Comparison of ENCODE assay signal across 10 cellular contexts in genomic region chr17:43015579-43015978, GRCh38. TPM values are rescaled to one million over a fixed set of nuclear protein-coding genes. Genes with fewer than 3 reads are reported as not detected.
DNase-seq lines count a peak whose midpoint lies in the region; ATAC-seq and TF ChIP-seq lines count a peak whose summit lies in the region.
"Had no signal": no experiment of that assay in that cellular context is flagged by ENCODE, and none has a peak within 500 bp of the region (broad histone marks: within the 10 kb centered on the region; RNA-seq: fewer than 3 reads in every experiment).

No MANE protein-coding gene starts in this region.

- H3K27me3 Mint-ChIP-seq in stimulated activated naive CD8-positive, alpha-beta T cell treated with anti-CD3 and anti-CD28 coated beads, Interleukin-15, amount 100 ng/mL, for 72 hours, result no peaks in the 10 kb centered on the region

- peaks cover 51% of the 10 kb centered on the region for H3K4me1 ChIP-seq in cardiac muscle cell (ENCODE audit: low read depth)
- peaks cover 47 to 50% of the 10 kb centered on the region in 2 experiments for H3K4me1 ChIP-seq in neutrophil (ENCODE audit: control insufficient read depth in 1 of 2, insufficient read depth in 1 of 2, low read depth in 1 of 2, low read length in 1 of 2)

- H3K27me3 ChIP-seq in cardiac muscle cell (no peaks in the 10 kb centered on the region), neutrophil (no peaks in the 10 kb centered on the region)

- H3K27ac ChIP-seq in cardiac muscle cell (peak overlapping the region; percentile 81), neutrophil (peak overlapping the region; percentile 55)

- no peaks in the 10 kb centered on the region for H3K9me3 Mint-ChIP-seq in stimulated activated naive CD8-positive, alpha-beta T cell treated with anti-CD3 and anti-CD28 coated beads, Interleukin-15, amount 100 ng/mL, for 72 hours
- H3K9me3 Mint-ChIP-seq: activated T-helper 1 cell treated with anti-CD3 and anti-CD28 coated beads, Interleukin-12 subunit alpha, Interleukin-12 subunit beta, Interleukin-2, Interleukin-4 antibody, amounts not matched to agents 30 ng/mL and 10 ng/mL and 1 ng/mL, durations not matched to agents 14 hours and 24 hours and 36 hours; natural killer cell had no signal

- no peak overlapping the region for H3K4me3 ChIP-seq in cardiac muscle cell
- H3K4me3 ChIP-seq in neutrophil (ENCODE audit: low read depth in 1 of 2, low read length in 1 of 2), result no peak overlapping the region

- H3K4me3 Mint-ChIP-seq in stimulated activated naive CD8-positive, alpha-beta T cell treated with anti-CD3 and anti-CD28 coated beads, Interleukin-15, amount 100 ng/mL, for 72 hours, result no peak overlapping the region
- H3K4me3 Mint-ChIP-seq: activated T-helper 1 cell treated with anti-CD3 and anti-CD28 coated beads, Interleukin-12 subunit alpha, Interleukin-12 subunit beta, Interleukin-2, Interleukin-4 antibody, amounts not matched to agents 30 ng/mL and 10 ng/mL and 1 ng/mL, durations not matched to agents 14 hours and 24 hours and 36 hours; natural killer cell had no signal

- H3K36me3 ChIP-seq in cardiac muscle cell (no peaks in the 10 kb centered on the region), neutrophil (peaks cover 53% of the 10 kb centered on the region)

- no peak for DNase-seq in stimulated activated naive CD8-positive, alpha-beta T cell treated with anti-CD3 and anti-CD28 coated beads, Interleukin-15, amount 100 ng/mL, for 72 hours
- no peak for DNase-seq in stimulated activated naive CD8-positive, alpha-beta T cell treated with anti-CD3 and anti-CD28 coated beads, Interleukin-15, Interleukin-2, amounts not matched to agents 100 U/mL and 50 U/mL, for 24 hours
- DNase-seq in cardiac muscle cell (ENCODE audit: low read depth in 1 of 2, low spot score in 1 of 2) (no peak), superior temporal gyrus (ENCODE audit: extremely low spot score) (no peak)
- DNase-seq: natural killer cell had no signal

- peaks cover 31% of the 10 kb centered on the region for H3K4me1 Mint-ChIP-seq in stimulated activated naive CD8-positive, alpha-beta T cell treated with anti-CD3 and anti-CD28 coated beads, Interleukin-15, amount 100 ng/mL, for 72 hours

- peak; percentile 13 for ATAC-seq in stimulated activated naive CD8-positive, alpha-beta T cell treated with anti-CD3 and anti-CD28 coated beads, Interleukin-15, amount 100 ng/mL, for 72 hours
- ATAC-seq in stimulated activated naive CD8-positive, alpha-beta T cell treated with anti-CD3 and anti-CD28 coated beads, Interleukin-15, Interleukin-2, amounts not matched to agents 100 U/mL and 50 U/mL, for 24 hours, result no peak
- ATAC-seq in HG03095 (IDR thresholded peaks at IDR 0.05; ENCODE audit: unreplicated experiment) (no peak), HG02678 (IDR thresholded peaks at IDR 0.05; ENCODE audit: unreplicated experiment) (no peak), GM19455 (IDR thresholded peaks at IDR 0.05; ENCODE audit: unreplicated experiment) (no peak)
- ATAC-seq: natural killer cell had no signal

- no peak overlapping the region for H3K27ac Mint-ChIP-seq in stimulated activated naive CD8-positive, alpha-beta T cell treated with anti-CD3 and anti-CD28 coated beads, Interleukin-15, amount 100 ng/mL, for 72 hours
- H3K27ac Mint-ChIP-seq: activated T-helper 1 cell treated with anti-CD3 and anti-CD28 coated beads, Interleukin-12 subunit alpha, Interleukin-12 subunit beta, Interleukin-2, Interleukin-4 antibody, amounts not matched to agents 30 ng/mL and 10 ng/mL and 1 ng/mL, durations not matched to agents 14 hours and 24 hours and 36 hours had no signal

- H3K9me3 ChIP-seq in cardiac muscle cell (ENCODE audit: low read depth), result no peaks in the 10 kb centered on the region
- no peaks in the 10 kb centered on the region for H3K9me3 ChIP-seq in neutrophil

- no peak for TF ChIP-seq CTCF in cardiac muscle cell (IDR thresholded peaks at IDR 0.05; ENCODE audit: low read depth, low read length)
- no peak for TF ChIP-seq CTCF in neutrophil (IDR thresholded peaks at IDR 0.05)

RNA-seq across cellular contexts. Expression of gene VAT1, which starts 6.6 kb away (rescaled TPM):
- total RNA-seq in cardiac muscle cell, result 264 and 312 TPM in 2 replicates
- 207 and 216 TPM in 2 replicates for polyA plus RNA-seq in cardiac muscle cell

RNA-seq across cellular contexts. Expression of gene IFI35, which starts 9.0 kb away (rescaled TPM):
- 4.7 and 6.8 TPM in 2 replicates for total RNA-seq in cardiac muscle cell
- 8.7 and 9.4 TPM in 2 replicates for polyA plus RNA-seq in cardiac muscle cell

RNA-seq across cellular contexts. Expression of gene RND2, which starts 9.5 kb away (rescaled TPM):
- 18.5 and 18.8 TPM in 2 replicates for total RNA-seq in cardiac muscle cell
- 19.9 and 23.1 TPM in 2 replicates for polyA plus RNA-seq in cardiac muscle cell
- total RNA-seq: activated T-helper 1 cell treated with anti-CD3 and anti-CD28 coated beads, Interleukin-12 subunit alpha, Interleukin-12 subunit beta, Interleukin-2, Interleukin-4 antibody, amounts not matched to agents 30 ng/mL and 10 ng/mL and 1 ng/mL, durations not matched to agents 14 hours and 24 hours and 36 hours had no signal

RNA-seq across cellular contexts. Expression of gene RPL27, which starts 17.4 kb away (rescaled TPM):
- 958 and 1,193 TPM in 2 replicates for total RNA-seq in cardiac muscle cell
- polyA plus RNA-seq in cardiac muscle cell, result 906 and 971 TPM in 2 replicates

RNA-seq across cellular contexts. Expression of gene RUNDC1, which starts 35.2 kb away (rescaled TPM):
- 20.5 and 28.8 TPM in 2 replicates for total RNA-seq in cardiac muscle cell
- 33.8 and 39.0 TPM in 2 replicates for polyA plus RNA-seq in cardiac muscle cell
